Comparison of ENCODE assay signal across 1 cellular context in the genomic region with DNA sequence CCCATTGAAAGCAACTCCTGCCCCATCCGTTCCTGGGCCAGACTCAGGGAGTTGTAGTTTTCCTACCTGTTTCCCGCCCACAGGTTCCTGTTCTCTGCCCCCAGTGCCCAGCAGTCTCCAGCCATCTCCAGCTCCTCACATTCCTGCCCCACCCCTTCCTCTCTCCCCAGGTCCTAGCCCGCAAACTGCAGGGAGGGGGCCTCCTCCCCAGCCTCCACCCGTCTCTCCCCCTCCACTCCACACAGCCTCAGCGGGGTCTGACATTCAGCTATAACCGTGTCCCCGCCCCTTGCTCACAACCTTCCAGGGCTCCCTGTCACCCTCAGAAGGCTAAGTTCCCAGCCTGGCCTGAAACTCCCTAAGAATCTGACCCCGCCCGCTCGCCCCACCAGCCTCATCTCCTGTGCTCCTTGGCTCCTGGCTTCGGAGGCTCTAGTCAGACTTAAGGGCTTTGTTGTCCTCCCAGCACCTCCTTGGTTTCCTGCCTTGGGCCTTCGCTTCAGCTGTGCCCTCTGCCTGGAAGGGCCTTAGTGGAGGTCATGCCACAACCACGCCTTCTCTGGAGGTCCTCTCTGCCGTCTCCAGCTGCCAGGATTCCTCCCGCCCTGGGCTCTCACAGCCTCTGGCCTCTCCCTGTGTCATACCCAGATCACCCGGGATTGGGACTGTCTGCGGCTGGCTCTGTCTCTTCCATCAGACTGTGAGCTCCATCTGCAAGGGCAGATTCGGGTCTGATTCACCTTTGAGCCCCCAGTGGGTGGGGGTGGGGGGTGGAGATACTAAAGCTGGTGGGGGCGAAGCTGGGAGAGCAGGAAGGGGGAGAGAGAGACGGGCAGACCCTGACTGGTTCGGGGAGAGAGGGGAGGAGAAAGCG.
TF ChIP-seq lines count a peak whose summit lies in the region.

No MANE protein-coding gene starts in this region.

TF ChIP-seq in SK-N-SH treated with all-trans-retinoic acid at 6 μM for 48 hours, 23 proteins besides CTCF, POLR2A, EP300 and RAD21 (continued from another document):
- TF ChIP-seq, protein P1, sequence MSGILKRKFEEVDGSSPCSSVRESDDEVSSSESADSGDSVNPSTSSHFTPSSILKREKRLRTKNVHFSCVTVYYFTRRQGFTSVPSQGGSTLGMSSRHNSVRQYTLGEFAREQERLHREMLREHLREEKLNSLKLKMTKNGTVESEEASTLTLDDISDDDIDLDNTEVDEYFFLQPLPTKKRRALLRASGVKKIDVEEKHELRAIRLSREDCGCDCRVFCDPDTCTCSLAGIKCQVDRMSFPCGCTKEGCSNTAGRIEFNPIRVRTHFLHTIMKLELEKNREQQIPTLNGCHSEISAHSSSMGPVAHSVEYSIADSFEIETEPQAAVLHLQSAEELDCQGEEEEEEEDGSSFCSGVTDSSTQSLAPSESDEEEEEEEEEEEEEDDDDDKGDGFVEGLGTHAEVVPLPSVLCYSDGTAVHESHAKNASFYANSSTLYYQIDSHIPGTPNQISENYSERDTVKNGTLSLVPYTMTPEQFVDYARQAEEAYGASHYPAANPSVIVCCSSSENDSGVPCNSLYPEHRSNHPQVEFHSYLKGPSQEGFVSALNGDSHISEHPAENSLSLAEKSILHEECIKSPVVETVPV (CRISPR knock-in tag; IDR thresholded peaks at IDR 0.05), result no peak
- TF ChIP-seq POU6F1 (CRISPR knock-in tag; IDR thresholded peaks at IDR 0.05; ENCODE audit: borderline replicate concordance, low read depth) (no peak), ZNF565 (CRISPR knock-in tag; conservative IDR thresholded peaks at IDR 0.05; ENCODE audit: low read depth) (no peak), TCF4 (CRISPR knock-in tag; IDR thresholded peaks at IDR 0.05; ENCODE audit: borderline replicate concordance) (no peak), ISL1 (CRISPR knock-in tag; IDR thresholded peaks at IDR 0.05) (no peak), ZNF8 (CRISPR knock-in tag; IDR thresholded peaks at IDR 0.05) (no peak), SNAI2 (CRISPR knock-in tag; IDR thresholded peaks at IDR 0.05) (no peak), BACH2 (CRISPR knock-in tag; IDR thresholded peaks at IDR 0.05; ENCODE audit: borderline replicate concordance) (no peak), CREB5 (CRISPR knock-in tag; IDR thresholded peaks at IDR 0.05; ENCODE audit: low read depth) (no peak), GLIS3 (CRISPR knock-in tag; IDR thresholded peaks at IDR 0.05) (no peak), ZC3H10 (CRISPR knock-in tag; IDR thresholded peaks at IDR 0.05) (no peak), CSDC2 (CRISPR knock-in tag; IDR thresholded peaks at IDR 0.05) (no peak)
- TF ChIP-seq, protein P2, sequence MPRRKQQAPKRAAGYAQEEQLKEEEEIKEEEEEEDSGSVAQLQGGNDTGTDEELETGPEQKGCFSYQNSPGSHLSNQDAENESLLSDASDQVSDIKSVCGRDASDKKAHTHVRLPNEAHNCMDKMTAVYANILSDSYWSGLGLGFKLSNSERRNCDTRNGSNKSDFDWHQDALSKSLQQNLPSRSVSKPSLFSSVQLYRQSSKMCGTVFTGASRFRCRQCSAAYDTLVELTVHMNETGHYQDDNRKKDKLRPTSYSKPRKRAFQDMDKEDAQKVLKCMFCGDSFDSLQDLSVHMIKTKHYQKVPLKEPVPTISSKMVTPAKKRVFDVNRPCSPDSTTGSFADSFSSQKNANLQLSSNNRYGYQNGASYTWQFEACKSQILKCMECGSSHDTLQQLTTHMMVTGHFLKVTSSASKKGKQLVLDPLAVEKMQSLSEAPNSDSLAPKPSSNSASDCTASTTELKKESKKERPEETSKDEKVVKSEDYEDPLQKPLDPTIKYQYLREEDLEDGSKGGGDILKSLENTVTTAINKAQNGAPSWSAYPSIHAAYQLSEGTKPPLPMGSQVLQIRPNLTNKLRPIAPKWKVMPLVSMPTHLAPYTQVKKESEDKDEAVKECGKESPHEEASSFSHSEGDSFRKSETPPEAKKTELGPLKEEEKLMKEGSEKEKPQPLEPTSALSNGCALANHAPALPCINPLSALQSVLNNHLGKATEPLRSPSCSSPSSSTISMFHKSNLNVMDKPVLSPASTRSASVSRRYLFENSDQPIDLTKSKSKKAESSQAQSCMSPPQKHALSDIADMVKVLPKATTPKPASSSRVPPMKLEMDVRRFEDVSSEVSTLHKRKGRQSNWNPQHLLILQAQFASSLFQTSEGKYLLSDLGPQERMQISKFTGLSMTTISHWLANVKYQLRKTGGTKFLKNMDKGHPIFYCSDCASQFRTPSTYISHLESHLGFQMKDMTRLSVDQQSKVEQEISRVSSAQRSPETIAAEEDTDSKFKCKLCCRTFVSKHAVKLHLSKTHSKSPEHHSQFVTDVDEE (CRISPR knock-in tag; IDR thresholded peaks at IDR 0.05), result no peak
TF ChIP-seq in SK-N-SH treated with all-trans-retinoic acid at 6 μM for 48 hours: peak in this region for 0.
